ENCODE assay signal across 14 cellular contexts in the genomic region with DNA sequence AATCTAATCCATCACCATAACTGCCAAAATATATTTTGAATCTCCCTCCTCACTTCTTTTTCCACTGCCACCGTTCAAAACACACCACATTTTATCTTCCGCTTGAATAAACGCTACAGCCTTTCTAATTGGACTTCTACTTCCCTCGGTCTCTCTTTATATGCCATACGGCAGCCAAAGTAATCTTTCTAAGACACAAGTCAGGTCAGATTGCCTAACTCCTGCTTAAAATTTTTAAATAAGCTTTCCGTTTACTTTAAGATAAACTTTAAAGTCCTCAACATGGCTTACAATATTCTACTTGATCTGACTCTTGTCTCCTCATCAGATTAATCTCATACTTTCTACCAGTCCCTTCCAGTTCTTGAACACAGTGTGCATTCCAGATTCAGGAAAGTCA. TPM values are rescaled to one million over a fixed set of nuclear protein-coding genes. Genes with fewer than 3 reads are reported as not detected.
DNase-seq lines count a peak whose midpoint lies in the region; ATAC-seq and TF ChIP-seq lines count a peak whose summit lies in the region.
"Had no signal": no experiment of that assay in that cellular context is flagged by ENCODE, and none has a peak within 500 bp of the region (broad histone marks: within the 10 kb centered on the region; RNA-seq: fewer than 3 reads in every experiment).

No MANE protein-coding gene starts in this region.

- peak overlapping the region; percentile 59; the same call in 1 of the 2 replicates for H3K27ac ChIP-seq in GM23338 (ENCODE audit: low read depth)
- peak overlapping the region; percentile 46 to 72 for H3K27ac ChIP-seq in coronary artery

- H3K4me3 ChIP-seq in GM23338 (no peak overlapping the region), coronary artery (peak overlapping the region; percentile 23)

- no peak for DNase-seq in GM23338 (ENCODE audit: low spot score)
- DNase-seq in KBM-7, result peak; percentile 37
- DNase-seq in coronary artery (ENCODE audit: low spot score), result no peak
- no peak for DNase-seq in nephron progenitor cell
- DNase-seq in stimulated activated CD4-positive, alpha-beta T cell treated with anti-CD3 and anti-CD28 coated beads, Interleukin-4, amount 100 ng/mL, for 1 hour, result no peak
- no peak for DNase-seq in left colon
- DNase-seq: BE2C; CD8-positive, alpha-beta memory T cell; GF-D8; NCI-H1417; NCI-H2029 treated with DMSO at 0.1 percent for 48 hours; NCI-H510A treated with DMSO at 0.1 percent for 48 hours; SHP77 had no signal

- no peak for TF ChIP-seq CTCF in GM23338 (conservative IDR thresholded peaks at IDR 0.05; ENCODE audit: low read depth in 2 of 2)
- TF ChIP-seq CTCF in coronary artery (IDR thresholded peaks at IDR 0.05), result no peak
- TF ChIP-seq CTCF in nephron progenitor cell (IDR thresholded peaks at IDR 0.05), result no peak

- peaks cover 42% of the 10 kb centered on the region for H4K20me1 ChIP-seq in GM23338 (replicated peaks; ENCODE audit: insufficient read depth)

- H3K4me1 Mint-ChIP-seq in GM23338 (peaks cover 8% of the 10 kb centered on the region), nephron progenitor cell (peaks cover 22% of the 10 kb centered on the region)

- H2AFZ ChIP-seq in GM23338, result no peak overlapping the region

- no peak overlapping the region for H3K27ac Mint-ChIP-seq in GM23338
- H3K27ac Mint-ChIP-seq in nephron progenitor cell, result peak overlapping the region; percentile 2

- no peak for ATAC-seq in GM23338
- ATAC-seq in HG02642 (IDR thresholded peaks at IDR 0.05; ENCODE audit: poor library complexity, unreplicated experiment), result no peak
- no peak for ATAC-seq in left colon

- H3K36me3 Mint-ChIP-seq in GM23338 (ENCODE audit: low read depth), result peaks cover 15% of the 10 kb centered on the region
- peaks cover 76% of the 10 kb centered on the region for H3K36me3 Mint-ChIP-seq in nephron progenitor cell (ENCODE audit: low read depth)

- no peak overlapping the region for H3K4me2 ChIP-seq in GM23338

- no peak overlapping the region for H3K4me3 Mint-ChIP-seq in GM23338
- no peak overlapping the region for H3K4me3 Mint-ChIP-seq in nephron progenitor cell

- H3K36me3 ChIP-seq in GM23338 (ENCODE audit: insufficient read depth), result no peaks in the 10 kb centered on the region; the same call in 1 of the 2 replicates

- peaks cover 100% of the 10 kb centered on the region for H3K79me2 ChIP-seq in GM23338 (replicated peaks; ENCODE audit: insufficient read depth)

- intact Hi-C loops in left colon (cut with DNase I, micrococcal nuclease), result no loop called here

- H3K9me3 Mint-ChIP-seq in GM23338 (no peaks in the 10 kb centered on the region), nephron progenitor cell (peaks cover 35% of the 10 kb centered on the region)
- H3K9me3 Mint-ChIP-seq: CD8-positive, alpha-beta memory T cell had no signal

- peaks cover 6% of the 10 kb centered on the region for H3K27me3 Mint-ChIP-seq in GM23338 (ENCODE audit: insufficient read depth, low read depth, poor library complexity)
- H3K27me3 Mint-ChIP-seq in nephron progenitor cell (ENCODE audit: low read depth, poor library complexity), result no peaks in the 10 kb centered on the region
- H3K27me3 Mint-ChIP-seq: CD8-positive, alpha-beta memory T cell had no signal

- in situ Hi-C loops in KBM-7 (cut with MboI; ENCODE audit: low pct_unique_long_range_greater_than_20kb, low sequenced_read_pairs), result no loop called here

- no peaks in the 10 kb centered on the region for H3K9me2 ChIP-seq in GM23338 (ENCODE audit: insufficient read depth)

- peaks cover 3% of the 10 kb centered on the region; the same call in 1 of the 2 replicates for H3K4me1 ChIP-seq in GM23338 (ENCODE audit: insufficient read depth)

- no peaks in the 10 kb centered on the region for H3F3A ChIP-seq in GM23338 (replicated peaks; ENCODE audit: low read depth)

- no peaks in the 10 kb centered on the region for H3K27me3 ChIP-seq in GM23338 (ENCODE audit: insufficient read depth)
- H3K27me3 ChIP-seq: BE2C had no signal

TF ChIP-seq in GM23338, 12 proteins besides CTCF, POLR2A, EP300 and RAD21 (continues in another document):
- TF ChIP-seq, protein P1, sequence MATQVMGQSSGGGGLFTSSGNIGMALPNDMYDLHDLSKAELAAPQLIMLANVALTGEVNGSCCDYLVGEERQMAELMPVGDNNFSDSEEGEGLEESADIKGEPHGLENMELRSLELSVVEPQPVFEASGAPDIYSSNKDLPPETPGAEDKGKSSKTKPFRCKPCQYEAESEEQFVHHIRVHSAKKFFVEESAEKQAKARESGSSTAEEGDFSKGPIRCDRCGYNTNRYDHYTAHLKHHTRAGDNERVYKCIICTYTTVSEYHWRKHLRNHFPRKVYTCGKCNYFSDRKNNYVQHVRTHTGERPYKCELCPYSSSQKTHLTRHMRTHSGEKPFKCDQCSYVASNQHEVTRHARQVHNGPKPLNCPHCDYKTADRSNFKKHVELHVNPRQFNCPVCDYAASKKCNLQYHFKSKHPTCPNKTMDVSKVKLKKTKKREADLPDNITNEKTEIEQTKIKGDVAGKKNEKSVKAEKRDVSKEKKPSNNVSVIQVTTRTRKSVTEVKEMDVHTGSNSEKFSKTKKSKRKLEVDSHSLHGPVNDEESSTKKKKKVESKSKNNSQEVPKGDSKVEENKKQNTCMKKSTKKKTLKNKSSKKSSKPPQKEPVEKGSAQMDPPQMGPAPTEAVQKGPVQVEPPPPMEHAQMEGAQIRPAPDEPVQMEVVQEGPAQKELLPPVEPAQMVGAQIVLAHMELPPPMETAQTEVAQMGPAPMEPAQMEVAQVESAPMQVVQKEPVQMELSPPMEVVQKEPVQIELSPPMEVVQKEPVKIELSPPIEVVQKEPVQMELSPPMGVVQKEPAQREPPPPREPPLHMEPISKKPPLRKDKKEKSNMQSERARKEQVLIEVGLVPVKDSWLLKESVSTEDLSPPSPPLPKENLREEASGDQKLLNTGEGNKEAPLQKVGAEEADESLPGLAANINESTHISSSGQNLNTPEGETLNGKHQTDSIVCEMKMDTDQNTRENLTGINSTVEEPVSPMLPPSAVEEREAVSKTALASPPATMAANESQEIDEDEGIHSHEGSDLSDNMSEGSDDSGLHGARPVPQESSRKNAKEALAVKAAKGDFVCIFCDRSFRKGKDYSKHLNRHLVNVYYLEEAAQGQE (IDR thresholded peaks at IDR 0.05; ENCODE audit: unreplicated experiment), result no peak
- TF ChIP-seq EZH2phosphoT487 (IDR thresholded peaks at IDR 0.05; ENCODE audit: unreplicated experiment), result no peak
- no peak for TF ChIP-seq ZNF114 (CRISPR knock-in tag; IDR thresholded peaks at IDR 0.05)
- TF ChIP-seq STAT1 (IDR thresholded peaks at IDR 0.05; ENCODE audit: unreplicated experiment), result no peak
- no peak for TF ChIP-seq POLR2AphosphoS5 (IDR thresholded peaks at IDR 0.05; ENCODE audit: low read depth)
- no peak for TF ChIP-seq NANOG (IDR thresholded peaks at IDR 0.05; ENCODE audit: borderline replicate concordance)
- TF ChIP-seq JUNB (IDR thresholded peaks at IDR 0.05; ENCODE audit: unreplicated experiment), result no peak

RNA-seq across cellular contexts. Expression of a gene that starts 9.7 kb away (rescaled TPM):
- total RNA-seq in GM23338 (2014; rRNA removed; shearing (Covaris generic)), result 46.3 and 50.9 TPM in 2 replicates
- 25.2 and 31.3 TPM in 2 replicates for polyA plus RNA-seq in GM23338 (2016; fragmentation: Nextera tagmentation; extraction: Ambion mirVana)
- total RNA-seq in left colon, result 10 to 100 TPM; 65.2 to 74.7 TPM
